ENCODE assay signal across 8 cellular contexts in genomic region chr12:11498574-11498973, GRCh38.
A peak's percentile ranks its signal among the peaks of the same experiment; 100 is the strongest.
DNase-seq lines count a peak whose midpoint lies in the region; ATAC-seq, FAIRE-seq and TF ChIP-seq lines count a peak whose summit lies in the region.
"Not testable (repeated sequence)": the region's sequence is repeated elsewhere in the genome, so short reads cannot be mapped to it uniquely, and the experiment has no call there.

No MANE protein-coding gene starts in this region.

- TF ChIP-seq POLR2A in H54 (IDR thresholded peaks at IDR 0.05; ENCODE audit: low read depth, low read length), result not testable (repeated sequence)

- H3K4me1 Mint-ChIP-seq in activated naive CD4-positive, alpha-beta T cell treated with anti-CD3 and anti-CD28 coated beads, Interleukin-2, amount 10 ng/mL, durations not matched to agents 7 days and 5 days; glutamatergic neuron (ENCODE audit: low read depth, unreplicated experiment): not testable (repeated sequence)
- H3K4me1 Mint-ChIP-seq in stimulated activated memory B cell treated with anti-CD40 and anti-IgM and Interleukin-4, amounts not matched to agents 10 μg/mL and 1 μg/mL and 100 μg/mL, for 72 hours, result peaks cover 32% of the 10 kb centered on the region

- H3K4me3 ChIP-seq in LNCaP clone FGC (ENCODE audit: low read depth, low read length), result not testable (repeated sequence)

- peak; percentile 69 for TF ChIP-seq CTCF in GM12872 (IDR thresholded peaks at IDR 0.05; ENCODE audit: insufficient read depth, low read depth, low read length)
- peak; percentile 17; the same call in 1 of the 2 replicates for TF ChIP-seq CTCF in LNCaP clone FGC (IDR thresholded peaks at IDR 0.05; ENCODE audit: control insufficient read depth, extremely low read depth, insufficient read depth)
- TF ChIP-seq CTCF in glutamatergic neuron (IDR thresholded peaks at IDR 0.05; ENCODE audit: partially characterized antibody, unreplicated experiment), result not testable (repeated sequence)

- CTCF ChIA-PET in activated naive CD4-positive, alpha-beta T cell treated with anti-CD3 and anti-CD28 coated beads, Interleukin-2, amount 10 ng/mL, durations not matched to agents 7 days and 5 days (lab: Charles Lee), result not testable (repeated sequence)

- H3K4me3 Mint-ChIP-seq in activated naive CD4-positive, alpha-beta T cell treated with anti-CD3 and anti-CD28 coated beads, Interleukin-2, amount 10 ng/mL, durations not matched to agents 7 days and 5 days; glutamatergic neuron (ENCODE audit: unreplicated experiment): not testable (repeated sequence)
- peak overlapping the region; percentile 47 for H3K4me3 Mint-ChIP-seq in stimulated activated memory B cell treated with anti-CD40 and anti-IgM and Interleukin-4, amounts not matched to agents 10 μg/mL and 1 μg/mL and 100 μg/mL, for 72 hours

- peak; percentile 30 for FAIRE-seq in H54 (lab: Jason Lieb, UNC)

- H3K9me3 Mint-ChIP-seq in activated naive CD4-positive, alpha-beta T cell treated with anti-CD3 and anti-CD28 coated beads, Interleukin-2, amount 10 ng/mL, durations not matched to agents 7 days and 5 days; glutamatergic neuron (ENCODE audit: unreplicated experiment); stimulated activated memory B cell treated with anti-CD40 and anti-IgM and Interleukin-4, amounts not matched to agents 10 μg/mL and 1 μg/mL and 100 μg/mL, for 72 hours: not testable (repeated sequence)

- DNase-seq in AML-193 (lab: John Stamatoyannopoulos, UW), result peak; percentile 10 to 16
- not testable (repeated sequence) for DNase-seq in H54 (ENCODE audit: insufficient read length, low spot score); LNCaP clone FGC (ENCODE audit: low read depth)
- DNase-seq in activated naive CD4-positive, alpha-beta T cell treated with anti-CD3 and anti-CD28 coated beads, Interleukin-2, amount 10 ng/mL, durations not matched to agents 7 days and 5 days, result peak; percentile 53
- DNase-seq in glutamatergic neuron, result peak; percentile 47

- not testable (repeated sequence) for H3K36me3 Mint-ChIP-seq in activated naive CD4-positive, alpha-beta T cell treated with anti-CD3 and anti-CD28 coated beads, Interleukin-2, amount 10 ng/mL, durations not matched to agents 7 days and 5 days; glutamatergic neuron (ENCODE audit: unreplicated experiment); stimulated activated memory B cell treated with anti-CD40 and anti-IgM and Interleukin-4, amounts not matched to agents 10 μg/mL and 1 μg/mL and 100 μg/mL, for 72 hours

- H3K27me3 Mint-ChIP-seq in activated naive CD4-positive, alpha-beta T cell treated with anti-CD3 and anti-CD28 coated beads, Interleukin-2, amount 10 ng/mL, durations not matched to agents 7 days and 5 days, result peaks cover 41% of the 10 kb centered on the region
- H3K27me3 Mint-ChIP-seq in glutamatergic neuron (ENCODE audit: unreplicated experiment), result peaks cover 16% of the 10 kb centered on the region
- H3K27me3 Mint-ChIP-seq in stimulated activated memory B cell treated with anti-CD40 and anti-IgM and Interleukin-4, amounts not matched to agents 10 μg/mL and 1 μg/mL and 100 μg/mL, for 72 hours, result peaks cover 36% of the 10 kb centered on the region

- peak; percentile 59 for ATAC-seq in SK-N-SH treated with all-trans-retinoic acid at 6 μM for 48 hours
- ATAC-seq in stimulated activated memory B cell treated with anti-CD40 and anti-IgM and Interleukin-4, amounts not matched to agents 10 μg/mL and 1 μg/mL and 100 μg/mL, for 72 hours, result peak; percentile 50

- not testable (repeated sequence) for H3K27ac Mint-ChIP-seq in activated naive CD4-positive, alpha-beta T cell treated with anti-CD3 and anti-CD28 coated beads, Interleukin-2, amount 10 ng/mL, durations not matched to agents 7 days and 5 days; glutamatergic neuron (ENCODE audit: unreplicated experiment)
- peak overlapping the region; percentile 51 for H3K27ac Mint-ChIP-seq in stimulated activated memory B cell treated with anti-CD40 and anti-IgM and Interleukin-4, amounts not matched to agents 10 μg/mL and 1 μg/mL and 100 μg/mL, for 72 hours
